1 cellular context compared by ENCODE assay signal in the genomic region with DNA sequence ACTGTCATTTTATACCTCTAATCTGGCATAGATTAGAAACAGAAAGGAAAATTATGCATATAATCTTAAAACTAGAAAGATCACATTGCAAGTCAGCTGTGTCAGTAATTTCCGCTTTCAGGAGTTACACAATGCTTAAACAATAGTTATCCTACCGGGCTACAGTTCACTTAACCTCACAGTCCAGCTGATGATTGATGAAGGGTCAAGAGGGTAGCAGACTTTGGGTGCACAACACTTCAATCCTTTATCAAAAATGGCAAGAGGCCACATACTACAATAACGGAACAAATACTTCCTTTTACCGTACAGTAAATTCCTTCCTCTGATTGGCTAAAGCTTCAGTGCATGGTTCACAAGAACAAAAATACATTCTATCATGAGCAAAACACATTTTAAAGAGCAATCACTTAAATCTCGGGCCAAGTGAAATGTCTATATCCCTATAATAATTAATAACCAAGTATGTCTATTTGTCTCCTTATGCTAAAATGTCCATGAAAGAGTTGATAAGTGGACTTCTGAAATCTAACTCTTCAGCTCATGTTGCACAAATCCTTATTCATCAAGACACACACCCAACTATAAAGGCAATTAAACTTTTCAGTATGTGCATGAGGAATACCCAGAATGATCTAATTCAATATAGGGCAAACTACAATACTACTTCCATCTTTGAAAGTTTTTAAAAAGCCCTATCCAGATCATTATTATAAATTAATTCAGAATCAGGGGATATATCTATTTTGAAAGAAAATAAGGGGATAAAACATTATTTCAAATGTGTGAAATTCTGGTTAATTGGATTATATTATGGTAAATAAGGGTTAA.
TF ChIP-seq lines count a peak whose summit lies in the region.

No MANE protein-coding gene starts in this region.

TF ChIP-seq in HepG2, 621 proteins besides CTCF, POLR2A, EP300 and RAD21 (continued from another document and continues in another):
- TF ChIP-seq ZNF781 (CRISPR knock-in tag; IDR thresholded peaks at IDR 0.05; ENCODE audit: borderline replicate concordance, not compliant biosample characterization), result no peak
- TF ChIP-seq RORA (CRISPR knock-in tag; IDR thresholded peaks at IDR 0.05), result no peak
- no peak for TF ChIP-seq ZBTB8A (CRISPR knock-in tag; IDR thresholded peaks at IDR 0.05; ENCODE audit: borderline replicate concordance, low read depth)
- TF ChIP-seq ZNF367 (CRISPR knock-in tag; IDR thresholded peaks at IDR 0.05; ENCODE audit: borderline replicate concordance), result no peak
- TF ChIP-seq, protein P1, sequence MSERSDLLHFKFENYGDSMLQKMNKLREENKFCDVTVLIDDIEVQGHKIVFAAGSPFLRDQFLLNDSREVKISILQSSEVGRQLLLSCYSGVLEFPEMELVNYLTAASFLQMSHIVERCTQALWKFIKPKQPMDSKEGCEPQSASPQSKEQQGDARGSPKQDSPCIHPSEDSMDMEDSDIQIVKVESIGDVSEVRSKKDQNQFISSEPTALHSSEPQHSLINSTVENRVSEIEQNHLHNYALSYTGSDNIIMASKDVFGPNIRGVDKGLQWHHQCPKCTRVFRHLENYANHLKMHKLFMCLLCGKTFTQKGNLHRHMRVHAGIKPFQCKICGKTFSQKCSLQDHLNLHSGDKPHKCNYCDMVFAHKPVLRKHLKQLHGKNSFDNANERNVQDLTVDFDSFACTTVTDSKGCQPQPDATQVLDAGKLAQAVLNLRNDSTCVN (CRISPR knock-in tag; IDR thresholded peaks at IDR 0.05; ENCODE audit: borderline replicate concordance), result no peak
- no peak for TF ChIP-seq ARHGAP35 (CRISPR knock-in tag; IDR thresholded peaks at IDR 0.05; ENCODE audit: borderline replicate concordance)
- TF ChIP-seq, protein P2, sequence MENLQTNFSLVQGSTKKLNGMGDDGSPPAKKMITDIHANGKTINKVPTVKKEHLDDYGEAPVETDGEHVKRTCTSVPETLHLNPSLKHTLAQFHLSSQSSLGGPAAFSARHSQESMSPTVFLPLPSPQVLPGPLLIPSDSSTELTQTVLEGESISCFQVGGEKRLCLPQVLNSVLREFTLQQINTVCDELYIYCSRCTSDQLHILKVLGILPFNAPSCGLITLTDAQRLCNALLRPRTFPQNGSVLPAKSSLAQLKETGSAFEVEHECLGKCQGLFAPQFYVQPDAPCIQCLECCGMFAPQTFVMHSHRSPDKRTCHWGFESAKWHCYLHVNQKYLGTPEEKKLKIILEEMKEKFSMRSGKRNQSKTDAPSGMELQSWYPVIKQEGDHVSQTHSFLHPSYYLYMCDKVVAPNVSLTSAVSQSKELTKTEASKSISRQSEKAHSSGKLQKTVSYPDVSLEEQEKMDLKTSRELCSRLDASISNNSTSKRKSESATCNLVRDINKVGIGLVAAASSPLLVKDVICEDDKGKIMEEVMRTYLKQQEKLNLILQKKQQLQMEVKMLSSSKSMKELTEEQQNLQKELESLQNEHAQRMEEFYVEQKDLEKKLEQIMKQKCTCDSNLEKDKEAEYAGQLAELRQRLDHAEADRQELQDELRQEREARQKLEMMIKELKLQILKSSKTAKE (CRISPR knock-in tag; IDR thresholded peaks at IDR 0.05; ENCODE audit: borderline replicate concordance), result peak; percentile 98
- peak; percentile 95 for TF ChIP-seq ZKSCAN8 (CRISPR knock-in tag; IDR thresholded peaks at IDR 0.05; ENCODE audit: borderline replicate concordance)
- TF ChIP-seq SMC3 (IDR thresholded peaks at IDR 0.05; ENCODE audit: low read length), result no peak; the same call in 1 of the 2 replicates
- TF ChIP-seq ARNT2 (CRISPR knock-in tag; IDR thresholded peaks at IDR 0.05; ENCODE audit: low read depth), result no peak
- TF ChIP-seq, protein P3, sequence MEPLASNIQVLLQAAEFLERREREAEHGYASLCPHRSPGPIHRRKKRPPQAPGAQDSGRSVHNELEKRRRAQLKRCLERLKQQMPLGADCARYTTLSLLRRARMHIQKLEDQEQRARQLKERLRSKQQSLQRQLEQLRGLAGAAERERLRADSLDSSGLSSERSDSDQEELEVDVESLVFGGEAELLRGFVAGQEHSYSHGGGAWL (CRISPR knock-in tag; IDR thresholded peaks at IDR 0.05), result no peak
- no peak for TF ChIP-seq ZNF33A (CRISPR knock-in tag; IDR thresholded peaks at IDR 0.05; ENCODE audit: borderline replicate concordance)
- TF ChIP-seq CBX1 (IDR thresholded peaks at IDR 0.05; ENCODE audit: low read depth), result no peak
- TF ChIP-seq, protein P4, sequence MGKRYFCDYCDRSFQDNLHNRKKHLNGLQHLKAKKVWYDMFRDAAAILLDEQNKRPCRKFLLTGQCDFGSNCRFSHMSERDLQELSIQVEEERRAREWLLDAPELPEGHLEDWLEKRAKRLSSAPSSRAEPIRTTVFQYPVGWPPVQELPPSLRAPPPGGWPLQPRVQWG (CRISPR knock-in tag; IDR thresholded peaks at IDR 0.05; ENCODE audit: borderline replicate concordance, low read depth), result no peak
- peak; percentile 80 for TF ChIP-seq ZNF264 (CRISPR knock-in tag; IDR thresholded peaks at IDR 0.05)
- TF ChIP-seq REL (CRISPR knock-in tag; conservative IDR thresholded peaks at IDR 0.05), result no peak
- no peak for TF ChIP-seq NRL (CRISPR knock-in tag; IDR thresholded peaks at IDR 0.05; ENCODE audit: borderline replicate concordance)
- no peak for TF ChIP-seq RFXAP (CRISPR knock-in tag; IDR thresholded peaks at IDR 0.05; ENCODE audit: borderline replicate concordance)
- TF ChIP-seq, protein P5, sequence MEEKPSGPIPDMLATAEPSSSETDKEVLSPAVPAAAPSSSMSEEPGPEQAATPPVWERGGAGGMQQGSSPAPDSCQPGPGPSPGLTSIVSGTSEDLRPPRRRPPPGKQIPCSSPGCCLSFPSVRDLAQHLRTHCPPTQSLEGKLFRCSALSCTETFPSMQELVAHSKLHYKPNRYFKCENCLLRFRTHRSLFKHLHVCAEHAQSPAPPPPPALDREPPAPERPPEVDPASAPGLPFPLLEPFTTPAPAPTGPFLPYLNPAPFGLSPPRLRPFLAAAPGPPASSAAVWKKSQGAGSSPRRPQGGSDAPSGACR (CRISPR knock-in tag; IDR thresholded peaks at IDR 0.05), result peak; percentile 93
- TF ChIP-seq ZNF20 (CRISPR knock-in tag; IDR thresholded peaks at IDR 0.05), result no peak
- TF ChIP-seq RELA (CRISPR knock-in tag; IDR thresholded peaks at IDR 0.05), result no peak
- TF ChIP-seq IRX3 (CRISPR knock-in tag; IDR thresholded peaks at IDR 0.05; ENCODE audit: borderline replicate concordance, low read depth), result no peak
- TF ChIP-seq SP4 (CRISPR knock-in tag; IDR thresholded peaks at IDR 0.05), result no peak
- 0 out of 2 replicates have a peak, but pooled peaks have one; percentile 26 for TF ChIP-seq ZFP36L2 (CRISPR knock-in tag; IDR thresholded peaks at IDR 0.05)
- TF ChIP-seq FOXA1 (IDR thresholded peaks at IDR 0.05), result no peak
- TF ChIP-seq FOXA1 (CRISPR knock-in tag; IDR thresholded peaks at IDR 0.05), result peak; percentile 78
- no peak for TF ChIP-seq SSRP1 (CRISPR knock-in tag; IDR thresholded peaks at IDR 0.05)
- TF ChIP-seq, protein P6, sequence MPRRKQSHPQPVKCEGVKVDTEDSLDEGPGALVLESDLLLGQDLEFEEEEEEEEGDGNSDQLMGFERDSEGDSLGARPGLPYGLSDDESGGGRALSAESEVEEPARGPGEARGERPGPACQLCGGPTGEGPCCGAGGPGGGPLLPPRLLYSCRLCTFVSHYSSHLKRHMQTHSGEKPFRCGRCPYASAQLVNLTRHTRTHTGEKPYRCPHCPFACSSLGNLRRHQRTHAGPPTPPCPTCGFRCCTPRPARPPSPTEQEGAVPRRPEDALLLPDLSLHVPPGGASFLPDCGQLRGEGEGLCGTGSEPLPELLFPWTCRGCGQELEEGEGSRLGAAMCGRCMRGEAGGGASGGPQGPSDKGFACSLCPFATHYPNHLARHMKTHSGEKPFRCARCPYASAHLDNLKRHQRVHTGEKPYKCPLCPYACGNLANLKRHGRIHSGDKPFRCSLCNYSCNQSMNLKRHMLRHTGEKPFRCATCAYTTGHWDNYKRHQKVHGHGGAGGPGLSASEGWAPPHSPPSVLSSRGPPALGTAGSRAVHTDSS (CRISPR knock-in tag; conservative IDR thresholded peaks at IDR 0.05), result no peak
- TF ChIP-seq, protein P7, sequence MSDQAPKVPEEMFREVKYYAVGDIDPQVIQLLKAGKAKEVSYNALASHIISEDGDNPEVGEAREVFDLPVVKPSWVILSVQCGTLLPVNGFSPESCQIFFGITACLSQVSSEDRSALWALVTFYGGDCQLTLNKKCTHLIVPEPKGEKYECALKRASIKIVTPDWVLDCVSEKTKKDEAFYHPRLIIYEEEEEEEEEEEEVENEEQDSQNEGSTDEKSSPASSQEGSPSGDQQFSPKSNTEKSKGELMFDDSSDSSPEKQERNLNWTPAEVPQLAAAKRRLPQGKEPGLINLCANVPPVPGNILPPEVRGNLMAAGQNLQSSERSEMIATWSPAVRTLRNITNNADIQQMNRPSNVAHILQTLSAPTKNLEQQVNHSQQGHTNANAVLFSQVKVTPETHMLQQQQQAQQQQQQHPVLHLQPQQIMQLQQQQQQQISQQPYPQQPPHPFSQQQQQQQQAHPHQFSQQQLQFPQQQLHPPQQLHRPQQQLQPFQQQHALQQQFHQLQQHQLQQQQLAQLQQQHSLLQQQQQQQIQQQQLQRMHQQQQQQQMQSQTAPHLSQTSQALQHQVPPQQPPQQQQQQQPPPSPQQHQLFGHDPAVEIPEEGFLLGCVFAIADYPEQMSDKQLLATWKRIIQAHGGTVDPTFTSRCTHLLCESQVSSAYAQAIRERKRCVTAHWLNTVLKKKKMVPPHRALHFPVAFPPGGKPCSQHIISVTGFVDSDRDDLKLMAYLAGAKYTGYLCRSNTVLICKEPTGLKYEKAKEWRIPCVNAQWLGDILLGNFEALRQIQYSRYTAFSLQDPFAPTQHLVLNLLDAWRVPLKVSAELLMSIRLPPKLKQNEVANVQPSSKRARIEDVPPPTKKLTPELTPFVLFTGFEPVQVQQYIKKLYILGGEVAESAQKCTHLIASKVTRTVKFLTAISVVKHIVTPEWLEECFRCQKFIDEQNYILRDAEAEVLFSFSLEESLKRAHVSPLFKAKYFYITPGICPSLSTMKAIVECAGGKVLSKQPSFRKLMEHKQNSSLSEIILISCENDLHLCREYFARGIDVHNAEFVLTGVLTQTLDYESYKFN (CRISPR knock-in tag; conservative IDR thresholded peaks at IDR 0.05), result peak; percentile 91
- TF ChIP-seq, protein P8, sequence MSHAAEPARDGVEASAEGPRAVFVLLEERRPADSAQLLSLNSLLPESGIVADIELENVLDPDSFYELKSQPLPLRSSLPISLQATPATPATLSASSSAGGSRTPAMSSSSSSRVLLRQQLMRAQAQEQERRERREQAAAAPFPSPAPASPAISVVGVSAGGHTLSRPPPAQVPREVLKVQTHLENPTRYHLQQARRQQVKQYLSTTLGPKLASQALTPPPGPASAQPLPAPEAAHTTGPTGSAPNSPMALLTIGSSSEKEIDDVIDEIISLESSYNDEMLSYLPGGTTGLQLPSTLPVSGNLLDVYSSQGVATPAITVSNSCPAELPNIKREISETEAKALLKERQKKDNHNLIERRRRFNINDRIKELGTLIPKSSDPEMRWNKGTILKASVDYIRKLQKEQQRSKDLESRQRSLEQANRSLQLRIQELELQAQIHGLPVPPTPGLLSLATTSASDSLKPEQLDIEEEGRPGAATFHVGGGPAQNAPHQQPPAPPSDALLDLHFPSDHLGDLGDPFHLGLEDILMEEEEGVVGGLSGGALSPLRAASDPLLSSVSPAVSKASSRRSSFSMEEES (CRISPR knock-in tag; IDR thresholded peaks at IDR 0.05), result peak; percentile 91
- TF ChIP-seq, protein P9, sequence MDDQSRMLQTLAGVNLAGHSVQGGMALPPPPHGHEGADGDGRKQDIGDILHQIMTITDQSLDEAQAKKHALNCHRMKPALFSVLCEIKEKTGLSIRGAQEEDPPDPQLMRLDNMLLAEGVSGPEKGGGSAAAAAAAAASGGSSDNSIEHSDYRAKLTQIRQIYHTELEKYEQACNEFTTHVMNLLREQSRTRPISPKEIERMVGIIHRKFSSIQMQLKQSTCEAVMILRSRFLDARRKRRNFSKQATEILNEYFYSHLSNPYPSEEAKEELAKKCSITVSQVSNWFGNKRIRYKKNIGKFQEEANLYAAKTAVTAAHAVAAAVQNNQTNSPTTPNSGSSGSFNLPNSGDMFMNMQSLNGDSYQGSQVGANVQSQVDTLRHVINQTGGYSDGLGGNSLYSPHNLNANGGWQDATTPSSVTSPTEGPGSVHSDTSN (CRISPR knock-in tag; IDR thresholded peaks at IDR 0.05; ENCODE audit: borderline replicate concordance), result no peak
- TF ChIP-seq ZNF383 (CRISPR knock-in tag; IDR thresholded peaks at IDR 0.05; ENCODE audit: borderline replicate concordance), result no peak
- no peak for TF ChIP-seq ZNF143 (CRISPR knock-in tag; IDR thresholded peaks at IDR 0.05)
- TF ChIP-seq, protein P10, sequence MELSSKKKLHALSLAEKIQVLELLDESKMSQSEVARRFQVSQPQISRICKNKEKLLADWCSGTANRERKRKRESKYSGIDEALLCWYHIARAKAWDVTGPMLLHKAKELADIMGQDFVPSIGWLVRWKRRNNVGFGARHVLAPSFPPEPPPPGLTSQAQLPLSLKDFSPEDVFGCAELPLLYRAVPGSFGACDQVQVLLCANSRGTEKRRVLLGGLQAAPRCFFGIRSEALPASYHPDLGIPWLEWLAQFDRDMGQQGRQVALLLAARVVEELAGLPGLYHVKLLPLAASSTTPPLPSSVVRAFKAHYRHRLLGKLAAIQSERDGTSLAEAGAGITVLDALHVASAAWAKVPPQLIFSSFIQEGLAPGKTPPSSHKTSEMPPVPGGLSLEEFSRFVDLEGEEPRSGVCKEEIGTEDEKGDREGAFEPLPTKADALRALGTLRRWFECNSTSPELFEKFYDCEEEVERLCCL (CRISPR knock-in tag; IDR thresholded peaks at IDR 0.05; ENCODE audit: borderline replicate concordance), result no peak
- no peak for TF ChIP-seq SRSF4 (IDR thresholded peaks at IDR 0.05; ENCODE audit: low read depth, low read length, poor library complexity, severe bottlenecking)
- TF ChIP-seq, protein P11, sequence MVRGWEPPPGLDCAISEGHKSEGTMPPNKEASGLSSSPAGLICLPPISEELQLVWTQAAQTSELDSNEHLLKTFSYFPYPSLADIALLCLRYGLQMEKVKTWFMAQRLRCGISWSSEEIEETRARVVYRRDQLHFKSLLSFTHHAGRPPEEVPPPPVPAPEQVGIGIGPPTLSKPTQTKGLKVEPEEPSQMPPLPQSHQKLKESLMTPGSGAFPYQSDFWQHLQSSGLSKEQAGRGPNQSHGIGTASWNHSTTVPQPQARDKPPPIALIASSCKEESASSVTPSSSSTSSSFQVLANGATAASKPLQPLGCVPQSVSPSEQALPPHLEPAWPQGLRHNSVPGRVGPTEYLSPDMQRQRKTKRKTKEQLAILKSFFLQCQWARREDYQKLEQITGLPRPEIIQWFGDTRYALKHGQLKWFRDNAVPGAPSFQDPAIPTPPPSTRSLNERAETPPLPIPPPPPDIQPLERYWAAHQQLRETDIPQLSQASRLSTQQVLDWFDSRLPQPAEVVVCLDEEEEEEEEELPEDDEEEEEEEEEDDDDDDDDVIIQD (CRISPR knock-in tag; IDR thresholded peaks at IDR 0.05; ENCODE audit: low read depth), result peak; percentile 98
- peak; percentile 95; the same call in 1 of the 2 replicates for TF ChIP-seq RXRA (CRISPR knock-in tag; IDR thresholded peaks at IDR 0.05)
